In genomic region chr16:22436823-22437652, GRCh38 we compare ENCODE assay signal across 1 cellular context.
TF ChIP-seq lines count a peak whose summit lies in the region.
"Not testable (repeated sequence)": the region's sequence is repeated elsewhere in the genome, so short reads cannot be mapped to it uniquely, and the experiment has no call there.

No MANE protein-coding gene starts in this region.

TF ChIP-seq in HepG2, 621 proteins besides CTCF, POLR2A, EP300 and RAD21 (continued from another document and continues in another):
- TF ChIP-seq ZNF318 (CRISPR knock-in tag; IDR thresholded peaks at IDR 0.05) (peak; percentile 14; the same call in 1 of the 2 replicates), ZSCAN31 (CRISPR knock-in tag; IDR thresholded peaks at IDR 0.05; ENCODE audit: low read depth) (peak; percentile 91), RFXAP (CRISPR knock-in tag; IDR thresholded peaks at IDR 0.05; ENCODE audit: borderline replicate concordance) (peak; percentile 79; the same call in 1 of the 2 replicates), EED (CRISPR knock-in tag; IDR thresholded peaks at IDR 0.05) (peak; percentile 85; the same call in 1 of the 2 replicates), ZNF138 (CRISPR knock-in tag; IDR thresholded peaks at IDR 0.05; ENCODE audit: low read depth) (peak; percentile 76; the same call in 1 of the 2 replicates), ZNF639 (CRISPR knock-in tag; conservative IDR thresholded peaks at IDR 0.05) (peak; percentile 80), REST (IDR thresholded peaks at IDR 0.05; ENCODE audit: borderline replicate concordance in 1 of 2, low read depth in 1 of 2, low read length in 2 of 2) (peak in 1 of 2 experiments; percentile 72; a peak in 1 of 4 replicates), ZNF724P (CRISPR knock-in tag; IDR thresholded peaks at IDR 0.05; ENCODE audit: borderline replicate concordance) (peak; percentile 75; the same call in 1 of the 2 replicates), AHR (CRISPR knock-in tag; IDR thresholded peaks at IDR 0.05) (peak; percentile 95), ARID5B (CRISPR knock-in tag; IDR thresholded peaks at IDR 0.05) (peak; percentile 56), SNAI1 (CRISPR knock-in tag; IDR thresholded peaks at IDR 0.05; ENCODE audit: borderline replicate concordance) (peak; percentile 75; the same call in 1 of the 2 replicates), ZBTB39 (CRISPR knock-in tag; IDR thresholded peaks at IDR 0.05) (peak; percentile 36; the same call in 1 of the 2 replicates), SAP130 (CRISPR knock-in tag; IDR thresholded peaks at IDR 0.05; ENCODE audit: low read depth) (peak; percentile 83), NRL (CRISPR knock-in tag; IDR thresholded peaks at IDR 0.05; ENCODE audit: borderline replicate concordance) (peak; percentile 95; the same call in 1 of the 2 replicates), ZHX2 (CRISPR knock-in tag; IDR thresholded peaks at IDR 0.05; ENCODE audit: borderline replicate concordance) (0 out of 2 replicates have a peak, but pooled peaks have one; percentile 59), POGK (CRISPR knock-in tag; conservative IDR thresholded peaks at IDR 0.05) (peak; percentile 89), MEIS2 (CRISPR knock-in tag; IDR thresholded peaks at IDR 0.05) (peak; percentile 74; the same call in 1 of the 2 replicates)
- not testable (repeated sequence) for TF ChIP-seq ZHX2 (IDR thresholded peaks at IDR 0.05; ENCODE audit: low read depth)
